In genomic region chr1:85599076-85599491, GRCh38 we compare ENCODE assay signal across 30 cellular contexts. TPM values are rescaled to one million over a fixed set of nuclear protein-coding genes. Genes with fewer than 3 reads are reported as not detected.
DNase-seq lines count a peak whose midpoint lies in the region; ATAC-seq, FAIRE-seq and TF ChIP-seq lines count a peak whose summit lies in the region.
"Had no signal": no experiment of that assay in that cellular context is flagged by ENCODE, and none has a peak within 500 bp of the region (broad histone marks: within the 10 kb centered on the region; RNA-seq: fewer than 3 reads in every experiment).

No MANE protein-coding gene starts in this region.

- TF ChIP-seq EP300 in HepG2 (IDR thresholded peaks at IDR 0.05; ENCODE audit: low read depth in 2 of 2, low read length in 2 of 2) (no peak), HepG2 (CRISPR knock-in tag; IDR thresholded peaks at IDR 0.05; ENCODE audit: borderline replicate concordance) (no peak)

- peak overlapping the region in 1 of 2 experiments; percentile 86 for H3K23ac ChIP-seq in mesenchymal stem cell (ENCODE audit: low read length in 2 of 2)

- H3K4me3 ChIP-seq in HepG2 (replicated peaks in 1 of 3; ENCODE audit: insufficient read depth in 1 of 3, low read depth in 2 of 3, low read length in 3 of 3): no peak overlapping the region
- no peak overlapping the region for H3K4me3 ChIP-seq in right lobe of liver
- H3K4me3 ChIP-seq in mesenchymal stem cell (ENCODE audit: insufficient read depth in 1 of 2, low read depth in 1 of 2, low read length in 2 of 2): no peak overlapping the region
- no peak overlapping the region for H3K4me3 ChIP-seq in aorta (ENCODE audit: low read length in 2 of 2)
- H3K4me3 ChIP-seq: GM23248, lung, SJCRH30, thoracic aorta had no signal

- ATAC-seq in HepG2 (peak; percentile 59), right lobe of liver (no peak), aorta (ENCODE audit: low FRiP score) (peak; percentile 53)
- ATAC-seq: sciatic nerve; stimulated activated memory B cell treated with anti-CD40 and anti-IgM and Interleukin-4, amounts not matched to agents 10 μg/mL and 1 μg/mL and 100 μg/mL, for 72 hours; WTC11 had no signal

- H2BK15ac ChIP-seq in mesenchymal stem cell (ENCODE audit: low read depth, poor library complexity, severe bottlenecking): no peak overlapping the region

- 41% methylated on average over 2 of the region's 6 CpGs for WGBS in HepG2 (ENCODE audit: low lambda C conversion rate)
- WGBS in right lobe of liver (ENCODE audit: insufficient coverage, low coverage, low lambda C conversion rate, missing lambda C conversion rate): 83% methylated on average over 4 of the region's 6 CpGs
- WGBS in mesenchymal stem cell: 82% methylated on average over 6 of the region's 6 CpGs
- WGBS in aorta, 2 donors: 50 to 56% methylated on average over 6 of the region's 6 CpGs

- H2BK120ac ChIP-seq in mesenchymal stem cell (ENCODE audit: low read depth, low read length): no peak overlapping the region

- H3K4ac ChIP-seq in mesenchymal stem cell (ENCODE audit: low read depth in 1 of 2, low read length in 2 of 2): no peak overlapping the region

- H2AFZ ChIP-seq in HepG2 (ENCODE audit: low read length) (no peak overlapping the region), mesenchymal stem cell (ENCODE audit: low read depth, low read length) (no peak overlapping the region)
- H2AFZ ChIP-seq: GM23248 had no signal

- H2BK12ac ChIP-seq in mesenchymal stem cell (ENCODE audit: low read length in 2 of 2): peak overlapping the region in 1 of 2 experiments; percentile 68

- H3K27me3 ChIP-seq in HepG2 (ENCODE audit: control insufficient read depth in 1 of 2, insufficient read depth in 2 of 2, low read length in 2 of 2) (no peaks in the 10 kb centered on the region), right lobe of liver (no peaks in the 10 kb centered on the region), mesenchymal stem cell (ENCODE audit: control insufficient read depth in 1 of 2, insufficient read depth in 1 of 2, low read length in 2 of 2) (no peaks in the 10 kb centered on the region), aorta (ENCODE audit: control insufficient read depth in 1 of 2, insufficient read depth in 2 of 2, low read length in 1 of 2) (no peaks in the 10 kb centered on the region)
- H3K27me3 ChIP-seq: SJCRH30 had no signal

- peak overlapping the region; percentile 2 for H2AK5ac ChIP-seq in mesenchymal stem cell (ENCODE audit: low read length, severe bottlenecking)

- H3K27ac ChIP-seq in HepG2 (ENCODE audit: extremely low read length, insufficient read depth, low read length) (no peak overlapping the region), right lobe of liver (no peak overlapping the region), VCaP (peak overlapping the region; percentile 64), mesenchymal stem cell (ENCODE audit: low read length, poor library complexity, severe bottlenecking) (no peak overlapping the region), aorta (ENCODE audit: low read depth in 1 of 2, low read length in 2 of 2) (no peak overlapping the region)
- H3K27ac ChIP-seq: GM23248, SJCRH30 had no signal

- H4K91ac ChIP-seq in mesenchymal stem cell (ENCODE audit: low read length): no peak overlapping the region

- H3K79me2 ChIP-seq in HepG2 (ENCODE audit: insufficient read depth, low read length): no peaks in the 10 kb centered on the region

- TF ChIP-seq CTCF in HepG2 (CRISPR knock-in tag; IDR thresholded peaks at IDR 0.05) (no peak), right lobe of liver (IDR thresholded peaks at IDR 0.05) (no peak), VCaP (conservative IDR thresholded peaks at IDR 0.05) (no peak; the same call in 1 of the 2 replicates)

- peak overlapping the region in 1 of 2 experiments; percentile 13 for H3K18ac ChIP-seq in mesenchymal stem cell (ENCODE audit: low read depth in 1 of 2, low read length in 2 of 2)

- POLR2A ChIA-PET in HepG2 (lab: Yijun Ruan, JAX): no interaction called here

- no peak for FAIRE-seq in HepG2 (lab: Jason Lieb, UNC)
- FAIRE-seq: endothelial cell of umbilical vein, GM12891, GM19239 had no signal

- BruUV-seq in HepG2 (replicated peaks; lab: Mats Ljungman, UMichigan): no TSS peak

- H3K9me3 ChIP-seq in HepG2 (ENCODE audit: low read length) (no peaks in the 10 kb centered on the region), right lobe of liver (no peaks in the 10 kb centered on the region), mesenchymal stem cell (ENCODE audit: control insufficient read depth, low read length) (no peaks in the 10 kb centered on the region), aorta (ENCODE audit: control insufficient read depth, low read length) (no peaks in the 10 kb centered on the region)
- H3K9me3 ChIP-seq: SJCRH30, thoracic aorta had no signal

- peak overlapping the region; percentile 72 for H4K8ac ChIP-seq in mesenchymal stem cell (ENCODE audit: low read length)

- DNase-seq in HepG2 (ENCODE audit: low spot score) (no peak), right lobe of liver (no peak), mesenchymal stem cell (no peak), aorta (no peak), NOMO-1 treated with DMSO at 0.1 percent for 48 hours (lab: John Stamatoyannopoulos, UW; ENCODE audit: unreplicated experiment) (no peak), midbrain (lab: John Stamatoyannopoulos, UW) (no peak), DMS114 treated with DMSO at 0.1 percent for 48 hours (lab: John Stamatoyannopoulos, UW; ENCODE audit: unreplicated experiment) (no peak)
- DNase-seq: activated CD4-positive, alpha-beta T cell treated with anti-CD3 and anti-CD28 coated beads, Interleukin-2, amount 50 U/mL, for 4 hours; activated CD8-positive, alpha-beta memory T cell treated with anti-CD3 and anti-CD28 coated beads, Interleukin-2, amount 50 U/mL, for 48 hours; activated effector memory CD4-positive, alpha-beta T cell treated with Interleukin-2 at 50 U/mL for 16 hours; C1 segment of cervical spinal cord; dermis blood vessel endothelial cell; GM23248; immature natural killer cell; Karpas-422; naive B cell; NCI-H1105; NCI-H2171 treated with DMSO at 0.1 percent for 48 hours; NCI-H774; SJCRH30; T-helper 2 cell had no signal

- no peaks in the 10 kb centered on the region for H3K79me1 ChIP-seq in mesenchymal stem cell (replicated peaks; ENCODE audit: low read length, poor library complexity, severe bottlenecking)

- H2BK5ac ChIP-seq in mesenchymal stem cell (ENCODE audit: low read depth, low read length, poor library complexity, severe bottlenecking): no peak overlapping the region

- CTCF ChIA-PET in HepG2 (lab: Yijun Ruan, JAX; ENCODE audit: low intra/inter-chr PET ratio, low total read pairs): no interaction called here

- intact Hi-C loops in HepG2 (cut with micrococcal nuclease; ENCODE audit: unreplicated experiment): no loop called here
- intact Hi-C loops in right lobe of liver (cut with DNase I): no loop called here
- intact Hi-C loops in aorta (cut with DNase I): no loop called here

- H3K4me1 ChIP-seq in HepG2 (ENCODE audit: insufficient read depth, low read length) (peaks cover 14% of the 10 kb centered on the region), right lobe of liver (no peaks in the 10 kb centered on the region), mesenchymal stem cell (ENCODE audit: control insufficient read depth, insufficient read depth, low read depth, low read length) (peaks cover 11% of the 10 kb centered on the region), aorta (ENCODE audit: control insufficient read depth in 1 of 2, insufficient read depth in 2 of 2, low read length in 2 of 2) (no peaks in the 10 kb centered on the region)
- H3K4me1 ChIP-seq: SJCRH30 had no signal

- no peak overlapping the region for H3K4me2 ChIP-seq in HepG2 (ENCODE audit: low read depth, low read length)
- no peak overlapping the region for H3K4me2 ChIP-seq in mesenchymal stem cell (ENCODE audit: low read length, poor library complexity, severe bottlenecking)

- H3K36me3 ChIP-seq in HepG2 (replicated peaks in 1 of 2; ENCODE audit: control insufficient read depth in 1 of 2, insufficient read depth in 2 of 2, low read length in 2 of 2) (no peaks in the 10 kb centered on the region), right lobe of liver (no peaks in the 10 kb centered on the region), mesenchymal stem cell (ENCODE audit: control insufficient read depth in 1 of 2, insufficient read depth in 2 of 2, low read depth in 1 of 2, low read length in 2 of 2) (no peaks in the 10 kb centered on the region), aorta (ENCODE audit: control insufficient read depth in 1 of 2, insufficient read depth in 2 of 2, low read length in 1 of 2) (no peaks in the 10 kb centered on the region)
- H3K36me3 ChIP-seq: SJCRH30, thoracic aorta had no signal

- in situ Hi-C loops in HepG2 (cut with HindIII; ENCODE audit: extremely low pct_ligation_motif_present, low pct_unique_long_range_greater_than_20kb): no loop called here

- no peak overlapping the region for H3K9ac ChIP-seq in HepG2 (ENCODE audit: insufficient read depth, low read depth, low read length)
- no peak overlapping the region for H3K9ac ChIP-seq in mesenchymal stem cell (ENCODE audit: low read length)
- H3K9ac ChIP-seq: GM23248 had no signal

- no peaks in the 10 kb centered on the region for H4K20me1 ChIP-seq in HepG2 (ENCODE audit: insufficient read depth, low read length)

- no peak overlapping the region for H3K14ac ChIP-seq in mesenchymal stem cell (ENCODE audit: low read length in 2 of 2)

- TF ChIP-seq POLR2A in HepG2 (IDR thresholded peaks at IDR 0.05; ENCODE audit: insufficient read depth in 1 of 2, low read depth in 2 of 2, low read length in 2 of 2): no peak
- no peak for TF ChIP-seq POLR2A in right lobe of liver (IDR thresholded peaks at IDR 0.05)

- no peak for TF ChIP-seq RAD21 in HepG2 (CRISPR knock-in tag; IDR thresholded peaks at IDR 0.05)

RNA-seq across cellular contexts. Expression of gene CCN1, which starts 18.5 kb away (rescaled TPM):
- total RNA-seq in HepG2 (2016; rRNA removed; fragmentation: Illumina TruSeq; extraction: Trizol) (1.2 and 2.6 TPM in 2 replicates), right lobe of liver (10 to 100 TPM in 5 of 6 experiments, 1 to 10 TPM in 1; 6.7 to 62.4 (median 47.8) TPM), aorta (1,000 to 10,000 TPM in 1 of 2 donors, 100 to 1,000 TPM in 1; 354 to 2,327 TPM)
- total RNA-seq in HepG2 (2016; cell fraction: cytosol; rRNA removed; fragmentation: Illumina TruSeq; extraction: Trizol; ENCODE audit: low read depth): 0.30 and 0.35 TPM in 2 replicates
- total RNA-seq in HepG2 (2016; cell fraction: insoluble cytoplasmic fraction; rRNA removed; fragmentation: Illumina TruSeq; extraction: Trizol): 1.3 and 2.6 TPM in 2 replicates
- total RNA-seq in HepG2 (2016; cell fraction: membrane; rRNA removed; fragmentation: Illumina TruSeq; extraction: Trizol): 0.96 and 1.2 TPM in 2 replicates
- total RNA-seq in HepG2 (2016; cell fraction: nucleus; rRNA removed; fragmentation: Illumina TruSeq; extraction: Trizol): 7.9 and 8.7 TPM in 2 replicates
- polyA plus RNA-seq in HepG2 (2011; rRNA removed) (12.5 and 14.9 TPM in 2 replicates), aorta (100 to 1,000 TPM in 1 of 2 donors, 10 to 100 TPM in 1; 56.5 to 949 TPM)
- polyA plus RNA-seq in HepG2 (2011; cell fraction: cytosol; rRNA removed): 14.0 and 14.8 TPM in 2 replicates
- 39.7 and 43.2 TPM in 2 replicates for polyA plus RNA-seq in HepG2 (2011; cell fraction: nucleus; rRNA removed)
- 12.9 and 24.7 TPM in 2 replicates for polyA plus RNA-seq in HepG2 (2012)
- polyA plus RNA-seq in HepG2 (2016; cell fraction: cytosol; fragmentation: Illumina TruSeq; extraction: Trizol; ENCODE audit: low read depth): 0.79 and 0.81 TPM in 2 replicates
- 2.6 and 3.5 TPM in 2 replicates for polyA plus RNA-seq in HepG2 (2016; cell fraction: insoluble cytoplasmic fraction; fragmentation: Illumina TruSeq; extraction: Trizol; ENCODE audit: low read depth)
- polyA plus RNA-seq in HepG2 (2016; cell fraction: membrane; fragmentation: Illumina TruSeq; extraction: Trizol; ENCODE audit: low read depth): 1.3 and 2.1 TPM in 2 replicates
- 35.0 and 36.4 TPM in 2 replicates for polyA plus RNA-seq in HepG2 (2016; cell fraction: nucleus; fragmentation: Illumina TruSeq; extraction: Trizol; ENCODE audit: insufficient read depth, low read depth)
- 6.4 and 13.6 TPM in 2 replicates for polyA minus RNA-seq in HepG2 (2011; rRNA and poly(A)+ RNA removed; ENCODE audit: low replicate concordance)
- polyA minus RNA-seq in HepG2 (2011; cell fraction: cytosol; rRNA and poly(A)+ RNA removed): 13.9 and 16.1 TPM in 2 replicates
- polyA minus RNA-seq in HepG2 (2011; cell fraction: nucleus; rRNA and poly(A)+ RNA removed): 23.2 TPM in 2 replicates
- 408 TPM for polyA plus RNA-seq in mesenchymal stem cell (2013, experiment 1 of 2)
- polyA plus RNA-seq in mesenchymal stem cell (2013, experiment 2 of 2): 395 TPM
- polyA plus RNA-seq: immature natural killer cell had no signal

Comparison
In these comparisons a context has a peak if more than half of its experiments do, and no peak if none do; other contexts are left out.
1. ATAC-seq: peak in HepG2 (single experiment) and aorta (single experiment); none in right lobe of liver (0 of 4).
2. RNA of gene CCN1, which starts 18.5 kb away (total RNA-seq): 354 to 2,327 TPM in aorta; 6.7 to 62.4 TPM in right lobe of liver and 0.30 to 8.7 TPM in HepG2; every median in the first group is over 4 times any median in the second.